In the genomic region with DNA sequence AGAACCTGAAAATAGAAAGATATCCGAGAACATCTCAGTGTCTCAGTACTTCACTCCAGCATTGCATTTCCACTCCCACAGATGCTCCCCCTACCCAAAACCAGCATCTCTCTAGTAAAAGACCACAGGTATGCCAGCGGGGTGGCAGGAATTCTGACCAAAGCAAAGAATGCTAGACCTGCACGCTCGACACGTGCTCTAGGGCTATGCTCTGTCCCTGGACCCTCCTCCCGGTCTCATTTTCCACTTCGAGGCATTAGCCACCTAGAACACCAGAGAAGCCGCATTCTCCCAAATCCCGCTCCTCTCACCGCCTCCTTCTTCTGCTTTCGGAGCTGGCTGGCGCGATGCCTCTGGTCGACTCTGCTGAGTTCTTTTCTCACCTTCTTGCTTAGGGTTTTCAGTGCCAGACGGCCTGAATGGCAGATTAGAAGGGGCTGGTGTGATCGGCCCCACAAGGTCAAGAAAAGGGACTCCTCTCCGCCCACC, we compare ENCODE assay signal across 8 cellular contexts. TPM values are rescaled to one million over a fixed set of nuclear protein-coding genes. Genes with fewer than 3 reads are reported as not detected.
A peak's percentile ranks its signal among the peaks of the same experiment; 100 is the strongest.
DNase-seq lines count a peak whose midpoint lies in the region; ATAC-seq lines count a peak whose summit lies in the region.

No MANE protein-coding gene starts in this region.

- DNase-seq in stimulated activated naive CD4-positive, alpha-beta T cell treated with Interleukin-2 at 50 U/mL for 16 hours (lab: John Stamatoyannopoulos, UW): peak; percentile 21
- no peak for DNase-seq in stimulated activated naive CD4-positive, alpha-beta T cell (lab: John Stamatoyannopoulos, UW)
- DNase-seq in activated naive CD8-positive, alpha-beta T cell treated with anti-CD3 and anti-CD28 coated beads for 36 hours: no peak
- peak; percentile 12 for DNase-seq in stimulated activated naive CD8-positive, alpha-beta T cell treated with anti-CD3 and anti-CD28 coated beads, Interleukin-15, Interleukin-2, amounts not matched to agents 100 U/mL and 50 U/mL, for 24 hours
- DNase-seq in cerebellar nuclear complex (lab: John Stamatoyannopoulos, UW): no peak

- no peaks in the 10 kb centered on the region for H3K27me3 ChIP-seq in iPS-20b (ENCODE audit: insufficient read depth, low read length)

- H3K27ac Mint-ChIP-seq in activated naive CD8-positive, alpha-beta T cell treated with anti-CD3 and anti-CD28 coated beads for 36 hours: peak overlapping the region; percentile 99

- H3K36me3 ChIP-seq in iPS-20b (ENCODE audit: insufficient read depth, low read depth, low read length): peaks cover 49% of the 10 kb centered on the region

- peak overlapping the region; percentile 95 for H3K4me3 ChIP-seq in iPS-20b (ENCODE audit: low read length)

- H3K9me3 ChIP-seq in iPS-20b (ENCODE audit: insufficient read depth, low read depth, low read length): no peaks in the 10 kb centered on the region

- peaks cover 22% of the 10 kb centered on the region for H3K4me1 ChIP-seq in iPS-20b (ENCODE audit: insufficient read depth, low read length)

- peaks cover 12% of the 10 kb centered on the region for H3K4me1 Mint-ChIP-seq in activated naive CD8-positive, alpha-beta T cell treated with anti-CD3 and anti-CD28 coated beads for 36 hours

- H3K36me3 Mint-ChIP-seq in activated naive CD8-positive, alpha-beta T cell treated with anti-CD3 and anti-CD28 coated beads for 36 hours: no peaks in the 10 kb centered on the region

- no peaks in the 10 kb centered on the region for H3K27me3 Mint-ChIP-seq in activated naive CD8-positive, alpha-beta T cell treated with anti-CD3 and anti-CD28 coated beads for 36 hours

- H3K9me3 Mint-ChIP-seq in activated naive CD8-positive, alpha-beta T cell treated with anti-CD3 and anti-CD28 coated beads for 36 hours: no peaks in the 10 kb centered on the region

- H3K27ac ChIP-seq in iPS-20b (ENCODE audit: low read length): peak overlapping the region; percentile 63

- no peak overlapping the region for H3K4me3 Mint-ChIP-seq in activated naive CD8-positive, alpha-beta T cell treated with anti-CD3 and anti-CD28 coated beads for 36 hours

- H3K9ac ChIP-seq in iPS-20b (ENCODE audit: low read depth, low read length): peak overlapping the region; percentile 97

- ATAC-seq in stimulated activated naive CD8-positive, alpha-beta T cell treated with anti-CD3 and anti-CD28 coated beads, Interleukin-15, Interleukin-2, amounts not matched to agents 100 U/mL and 50 U/mL, for 24 hours: no peak
- ATAC-seq in HG03139 (IDR thresholded peaks at IDR 0.05; ENCODE audit: unreplicated experiment) (no peak), GM19328 (IDR thresholded peaks at IDR 0.05; ENCODE audit: unreplicated experiment) (no peak)

RNA-seq across cellular contexts. Expression of a gene that starts 0.5 kb away (rescaled TPM):
- 100 to 1,000 TPM; 115 to 120 TPM for total RNA-seq in activated naive CD8-positive, alpha-beta T cell treated with anti-CD3 and anti-CD28 coated beads for 36 hours

RNA-seq across cellular contexts. Expression of a gene that starts 1.5 kb away (rescaled TPM):
- 10 to 100 TPM; 35.7 to 36.8 TPM for total RNA-seq in activated naive CD8-positive, alpha-beta T cell treated with anti-CD3 and anti-CD28 coated beads for 36 hours

RNA-seq across cellular contexts. Expression of a gene that starts 32.0 kb away (rescaled TPM):
- total RNA-seq in activated naive CD8-positive, alpha-beta T cell treated with anti-CD3 and anti-CD28 coated beads for 36 hours: 10 to 100 TPM; 10.9 to 13.1 TPM

RNA-seq across cellular contexts. Expression of a gene that starts 32.2 kb away (rescaled TPM):
- 10 to 100 TPM; 48.7 to 51.8 TPM for total RNA-seq in activated naive CD8-positive, alpha-beta T cell treated with anti-CD3 and anti-CD28 coated beads for 36 hours

Comparison
In these comparisons a context has a peak if more than half of its experiments do, and no peak if none do; other contexts are left out.
1. DNase-seq: peak in stimulated activated naive CD4-positive, alpha-beta T cell treated with Interleukin-2 at 50 U/mL for 16 hours (single experiment) and stimulated activated naive CD8-positive, alpha-beta T cell treated with anti-CD3 and anti-CD28 coated beads, Interleukin-15, Interleukin-2, amounts not matched to agents 100 U/mL and 50 U/mL, for 24 hours (single experiment); none in stimulated activated naive CD4-positive, alpha-beta T cell (0 of 6), activated naive CD8-positive, alpha-beta T cell treated with anti-CD3 and anti-CD28 coated beads for 36 hours (single experiment) and cerebellar nuclear complex (0 of 2).